Comparison of ENCODE assay signal across 23 cellular contexts in genomic region chr10:4170633-4171314, GRCh38.
DNase-seq lines count a peak whose midpoint lies in the region; ATAC-seq and TF ChIP-seq lines count a peak whose summit lies in the region.
"Had no signal": no experiment of that assay in that cellular context is flagged by ENCODE, and none has a peak within 500 bp of the region (broad histone marks: within the 10 kb centered on the region; RNA-seq: fewer than 3 reads in every experiment).

No MANE protein-coding gene starts in this region.

- peak overlapping the region; percentile 44; the same call in 1 of the 2 replicates for H3K27ac ChIP-seq in Panc1 (ENCODE audit: low read length)
- H3K27ac ChIP-seq: heart right ventricle, SJCRH30, testis, WERI-Rb-1 had no signal

- no peaks in the 10 kb centered on the region for H3K4me1 ChIP-seq in Panc1 (ENCODE audit: control insufficient read depth, insufficient read depth, low read length)
- H3K4me1 ChIP-seq: SJCRH30 had no signal

- CTCF ChIA-PET in Panc1 (lab: Charles Lee): interaction anchor here (0.9 kb wide), 1 partner anchor 47 kb away, joined by 3 read pairs; no protein-coding TSS in a partner anchor

- no peaks in the 10 kb centered on the region for H3K27me3 ChIP-seq in Panc1 (ENCODE audit: control insufficient read depth, insufficient read depth, low read length)
- H3K27me3 ChIP-seq: heart right ventricle, SJCRH30, testis had no signal

- no peak overlapping the region for H3K4me3 ChIP-seq in Panc1 (ENCODE audit: low read depth in 2 of 2, low read length in 2 of 2)
- H3K4me3 ChIP-seq in foreskin fibroblast (ENCODE audit: low read depth in 1 of 2, low read length in 2 of 2): no peak overlapping the region
- H3K4me3 ChIP-seq: heart right ventricle, SJCRH30, testis had no signal

- TF ChIP-seq CTCF in Panc1 (IDR thresholded peaks at IDR 0.05) (no peak), foreskin fibroblast (IDR thresholded peaks at IDR 0.05; ENCODE audit: low read depth, low read length) (no peak)

- H3K36me3 ChIP-seq in Panc1 (ENCODE audit: control insufficient read depth, insufficient read depth, low read length): no peaks in the 10 kb centered on the region
- H3K36me3 ChIP-seq: heart right ventricle, SJCRH30, WERI-Rb-1 had no signal

- POLR2A ChIA-PET in Panc1 (lab: Charles Lee): interaction anchor here (0.5 kb wide), 1 partner anchor 160 kb away, joined by 3 read pairs; no protein-coding TSS in a partner anchor

- intact Hi-C loops in Panc1 (cut with micrococcal nuclease; ENCODE audit: unreplicated experiment): no loop called here

- ATAC-seq in GM18907 (IDR thresholded peaks at IDR 0.05; ENCODE audit: unreplicated experiment): peak; percentile 55
- peak; percentile 48 for ATAC-seq in HG02885 (IDR thresholded peaks at IDR 0.05; ENCODE audit: poor library complexity, unreplicated experiment)
- ATAC-seq in Panc1: no peak
- ATAC-seq: effector memory CD8-positive, alpha-beta T cell; heart right ventricle; T-helper 17 cell had no signal

- in situ Hi-C loops in Panc1 (cut with HindIII; ENCODE audit: low pct_unique_long_range_greater_than_20kb, low sequenced_read_pairs): no loop called here

- DNase-seq in Panc1 (ENCODE audit: low read depth, low spot score): no peak
- DNase-seq in renal cortical epithelial cell (ENCODE audit: low read depth): peak; percentile 23
- no peak for DNase-seq in activated naive CD4-positive, alpha-beta T cell (lab: John Stamatoyannopoulos, UW)
- DNase-seq in NCI-H526 treated with DMSO at 0.1 percent for 48 hours (lab: John Stamatoyannopoulos, UW): no peak
- DNase-seq in foreskin fibroblast: no peak
- DNase-seq in activated CD8-positive, alpha-beta memory T cell treated with anti-CD3 and anti-CD28 coated beads, Interleukin-2, amount 50 U/mL, for 48 hours: no peak
- DNase-seq: activated CD4-positive, alpha-beta T cell treated with anti-CD3 and anti-CD28 coated beads, Interleukin-2, amount 50 U/mL, for 4 hours; activated naive CD4-positive, alpha-beta T cell treated with anti-CD3 and anti-CD28 coated beads, Interleukin-2, amount 10 ng/mL, durations not matched to agents 7 days and 5 days; activated T-cell treated with anti-CD3 and anti-CD28 coated beads for 4 hours; CD4-positive, alpha-beta T cell; effector memory CD8-positive, alpha-beta T cell; HCEC 1CT; heart right ventricle; NCI-H1436 treated with DMSO at 0.1 percent for 48 hours; NCI-H2171; NCI-H69; nucleus accumbens; SJCRH30; T-helper 17 cell; testis; WERI-Rb-1 had no signal

- H3K9me3 ChIP-seq in Panc1 (ENCODE audit: control insufficient read depth, insufficient read depth, low read depth, low read length): peaks cover 9% of the 10 kb centered on the region; the same call in 1 of the 2 replicates
- H3K9me3 ChIP-seq: SJCRH30, testis had no signal

- BruUV-seq in Panc1 (replicated peaks; lab: Mats Ljungman, UMichigan): no TSS peak
